1 cellular context compared by ENCODE assay signal in genomic region chr3:58059349-58060321, GRCh38.
TF ChIP-seq lines count a peak whose summit lies in the region.

No MANE protein-coding gene starts in this region.

TF ChIP-seq in K562, 482 proteins besides CTCF, POLR2A, EP300 and RAD21 (continued from another document and continues in another):
- TF ChIP-seq SFPQ (IDR thresholded peaks at IDR 0.05; ENCODE audit: low read depth, low read length) (no peak), RHOXF2B (CRISPR knock-in tag; conservative IDR thresholded peaks at IDR 0.05) (no peak), ZNF124 (CRISPR knock-in tag; IDR thresholded peaks at IDR 0.05) (no peak), ATF2 (CRISPR knock-in tag; IDR thresholded peaks at IDR 0.05) (no peak), POU5F1 (IDR thresholded peaks at IDR 0.05; ENCODE audit: borderline replicate concordance, low read depth, low read length, partially characterized antibody) (no peak), PHB2 (IDR thresholded peaks at IDR 0.05; ENCODE audit: low read depth) (no peak), DPF2 (IDR thresholded peaks at IDR 0.05) (peak; percentile 74), ARNT (IDR thresholded peaks at IDR 0.05) (no peak), CREB3L1 (IDR thresholded peaks at IDR 0.05; ENCODE audit: borderline replicate concordance, low read depth) (no peak), ZNF184 (CRISPR knock-in tag; IDR thresholded peaks at IDR 0.05) (no peak), RNF2 (IDR thresholded peaks at IDR 0.05) (peak; percentile 92), ZNF644 (tag; IDR thresholded peaks at IDR 0.05; ENCODE audit: low read depth) (no peak), TARDBP (IDR thresholded peaks at IDR 0.05) (no peak), ARID3B (CRISPR knock-in tag; IDR thresholded peaks at IDR 0.05; ENCODE audit: borderline replicate concordance) (no peak), CHCHD3 (CRISPR knock-in tag; IDR thresholded peaks at IDR 0.05) (no peak), ZNF589 (CRISPR knock-in tag; IDR thresholded peaks at IDR 0.05; ENCODE audit: low read depth) (no peak), SUPT5H (IDR thresholded peaks at IDR 0.05) (no peak), EWSR1 (IDR thresholded peaks at IDR 0.05; ENCODE audit: borderline replicate concordance, low read depth, partially characterized antibody) (no peak), ESRRB (CRISPR knock-in tag; IDR thresholded peaks at IDR 0.05; ENCODE audit: borderline replicate concordance) (no peak), ZBTB5 (IDR thresholded peaks at IDR 0.05) (no peak), MNT (conservative IDR thresholded peaks at IDR 0.05) (no peak), ZFP1 (CRISPR knock-in tag; IDR thresholded peaks at IDR 0.05) (no peak), TCF15 (CRISPR knock-in tag; IDR thresholded peaks at IDR 0.05) (no peak), CBX2 (IDR thresholded peaks at IDR 0.05; ENCODE audit: insufficient read depth, low read length, poor library complexity, severe bottlenecking) (no peak), ZNF79 (CRISPR knock-in tag; IDR thresholded peaks at IDR 0.05; ENCODE audit: low read depth) (no peak), CBX3 (IDR thresholded peaks at IDR 0.05; ENCODE audit: borderline replicate concordance in 1 of 2, low read length in 2 of 2) (no peak), SAP30 (IDR thresholded peaks at IDR 0.05; ENCODE audit: borderline replicate concordance, insufficient read depth, low read depth, low read length, poor library complexity, severe bottlenecking) (no peak), ZNF707 (CRISPR knock-in tag; conservative IDR thresholded peaks at IDR 0.05) (no peak), TAF7 (tag; IDR thresholded peaks at IDR 0.05) (no peak), NONO (IDR thresholded peaks at IDR 0.05; ENCODE audit: low read depth in 2 of 2, low read length in 1 of 2) (no peak), ZBTB26 (CRISPR knock-in tag; IDR thresholded peaks at IDR 0.05) (no peak), SP1 (CRISPR knock-in tag; IDR thresholded peaks at IDR 0.05) (no peak), RCOR1 (IDR thresholded peaks at IDR 0.05; ENCODE audit: borderline replicate concordance in 1 of 2, low read depth in 2 of 2, low read length in 2 of 2) (peak in 1 of 2 experiments; percentile 93; a peak in 2 of 4 replicates), PML (IDR thresholded peaks at IDR 0.05; ENCODE audit: low read length) (no peak), UBTF (IDR thresholded peaks at IDR 0.05; ENCODE audit: borderline replicate concordance in 1 of 2, low read depth in 2 of 2, low read length in 2 of 2) (no peak), SIX5 (IDR thresholded peaks at IDR 0.05; ENCODE audit: borderline replicate concordance in 1 of 2, insufficient read depth in 1 of 2, low read depth in 1 of 2, low read length in 2 of 2) (no peak), ZNF592 (IDR thresholded peaks at IDR 0.05) (peak; percentile 54; the same call in 1 of the 2 replicates), LARP7 (IDR thresholded peaks at IDR 0.05) (no peak), ZBTB49 (CRISPR knock-in tag; IDR thresholded peaks at IDR 0.05; ENCODE audit: borderline replicate concordance) (no peak)
